In genomic region chr12:92759634-92760268, GRCh38 we compare ENCODE assay signal across 1 cellular context.
A peak's percentile ranks its signal among the peaks of the same experiment; 100 is the strongest.
TF ChIP-seq lines count a peak whose summit lies in the region.

No MANE protein-coding gene starts in this region.

TF ChIP-seq in K562, 482 proteins besides CTCF, POLR2A, EP300 and RAD21 (continued from another document):
- TF ChIP-seq MAFG (tag; conservative IDR thresholded peaks at IDR 0.05) = 0 out of 2 replicates have a peak, but pooled peaks have one; percentile 7
- TF ChIP-seq MGA (IDR thresholded peaks at IDR 0.05) = peak; percentile 48; the same call in 1 of the 2 replicates
- no peak for TF ChIP-seq DACH1 (IDR thresholded peaks at IDR 0.05; ENCODE audit: partially characterized antibody)
- TF ChIP-seq, protein P1, sequence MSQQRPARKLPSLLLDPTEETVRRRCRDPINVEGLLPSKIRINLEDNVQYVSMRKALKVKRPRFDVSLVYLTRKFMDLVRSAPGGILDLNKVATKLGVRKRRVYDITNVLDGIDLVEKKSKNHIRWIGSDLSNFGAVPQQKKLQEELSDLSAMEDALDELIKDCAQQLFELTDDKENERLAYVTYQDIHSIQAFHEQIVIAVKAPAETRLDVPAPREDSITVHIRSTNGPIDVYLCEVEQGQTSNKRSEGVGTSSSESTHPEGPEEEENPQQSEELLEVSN (IDR thresholded peaks at IDR 0.05; ENCODE audit: borderline replicate concordance in 1 of 2, extremely low read depth in 1 of 2, insufficient read depth in 1 of 2, insufficient read length in 1 of 2, low read depth in 1 of 2, low read length in 1 of 2, poor library complexity in 1 of 2, severe bottlenecking in 1 of 2) = peak in 1 of 2 experiments; percentile 39
- no peak for TF ChIP-seq ZNF408 (CRISPR knock-in tag; IDR thresholded peaks at IDR 0.05; ENCODE audit: low read depth)
- 0 out of 2 replicates have a peak, but pooled peaks have one; percentile 19 for TF ChIP-seq DPF2 (IDR thresholded peaks at IDR 0.05)
- TF ChIP-seq JUN (IDR thresholded peaks at IDR 0.05; ENCODE audit: borderline replicate concordance, low read depth, low read length) = peak; percentile 66; the same call in 1 of the 2 replicates
- TF ChIP-seq JUN (CRISPR knock-in tag; IDR thresholded peaks at IDR 0.05; ENCODE audit: borderline replicate concordance) = no peak
- 0 out of 2 replicates have a peak, but pooled peaks have one; percentile 17 for TF ChIP-seq ARID1B (IDR thresholded peaks at IDR 0.05)
- TF ChIP-seq FOXA3 (CRISPR knock-in tag; conservative IDR thresholded peaks at IDR 0.05 in 1 of 2, IDR thresholded peaks at IDR 0.05 in 1 of 2) = no peak
- 0 out of 2 replicates have a peak, but pooled peaks have one; percentile 4 for TF ChIP-seq NFE2 (IDR thresholded peaks at IDR 0.05; ENCODE audit: low read depth)
- TF ChIP-seq JUND (IDR thresholded peaks at IDR 0.05; ENCODE audit: borderline replicate concordance, low read depth, low read length) = peak; percentile 75; the same call in 1 of the 2 replicates
- TF ChIP-seq JUND (tag; IDR thresholded peaks at IDR 0.05; ENCODE audit: borderline replicate concordance, low read depth, low read length) = peak; percentile 78; the same call in 2 of the 3 replicates
- TF ChIP-seq FOS (IDR thresholded peaks at IDR 0.05; ENCODE audit: extremely low read depth, insufficient read length) = peak; percentile 20
- TF ChIP-seq SMARCA4 (IDR thresholded peaks at IDR 0.05) = peak; percentile 42; the same call in 1 of the 2 replicates
- no peak for TF ChIP-seq ZNF133 (CRISPR knock-in tag; IDR thresholded peaks at IDR 0.05)
- TF ChIP-seq JUNB (CRISPR knock-in tag; conservative IDR thresholded peaks at IDR 0.05) = 0 out of 2 replicates have a peak, but pooled peaks have one; percentile 24
- peak; percentile 94 for TF ChIP-seq FOSL1 (tag; conservative IDR thresholded peaks at IDR 0.05)
- peak; percentile 38; the same call in 1 of the 2 replicates for TF ChIP-seq L3MBTL2 (IDR thresholded peaks at IDR 0.05)
- no peak for TF ChIP-seq ZNF347 (CRISPR knock-in tag; IDR thresholded peaks at IDR 0.05; ENCODE audit: low read depth)
TF ChIP-seq in K562: peak in this region for 15.
